In genomic region chr1:14739433-14739832, GRCh38 we compare ENCODE assay signal across 21 cellular contexts.
DNase-seq lines count a peak whose midpoint lies in the region; ATAC-seq and TF ChIP-seq lines count a peak whose summit lies in the region.
"Had no signal": no experiment of that assay in that cellular context is flagged by ENCODE, and none has a peak within 500 bp of the region (broad histone marks: within the 10 kb centered on the region; RNA-seq: fewer than 3 reads in every experiment).

No MANE protein-coding gene starts in this region.

- no peaks in the 10 kb centered on the region; the same call in 1 of the 2 replicates for H3K79me2 ChIP-seq in GM23338 (replicated peaks; ENCODE audit: insufficient read depth)
- H3K79me2 ChIP-seq in OCI-LY7 (ENCODE audit: insufficient read depth, low read depth, low read length): peaks cover 19% of the 10 kb centered on the region

- no peak for DNase-seq in GM23338 (ENCODE audit: low spot score)
- peak; percentile 87 for DNase-seq in OCI-LY7 (ENCODE audit: low spot score)
- no peak for DNase-seq in glutamatergic neuron
- no peak for DNase-seq in Kasumi-1 (lab: John Stamatoyannopoulos, UW)
- no peak for DNase-seq in stimulated activated CD4-positive, alpha-beta T cell treated with anti-CD3 and anti-CD28 coated beads, Interleukin-2, amount 100 ng/mL, for 48 hours
- DNase-seq: activated CD4-positive, CD25-positive, alpha-beta regulatory T cell treated with anti-CD3 and anti-CD28 coated beads, Interleukin-2, amount 50 U/mL, for 72 hours; activated naive CD4-positive, alpha-beta T cell treated with anti-CD3 and anti-CD28 coated beads, Interleukin-2, amount 10 ng/mL, durations not matched to agents 7 days and 5 days; activated T-cell treated with anti-CD3 and anti-CD28 coated beads, Interleukin-2, amount 50 U/mL, for 24 hours; central memory CD4-positive, alpha-beta T cell; dorsolateral prefrontal cortex; foreskin fibroblast; H7; hippocampal formation; islet precursor cell; NCI-H748 treated with DMSO at 0.1 percent for 48 hours had no signal

- H3K36me3 ChIP-seq in GM23338 (ENCODE audit: insufficient read depth): no peaks in the 10 kb centered on the region
- no peaks in the 10 kb centered on the region for H3K36me3 ChIP-seq in OCI-LY7 (ENCODE audit: insufficient read depth, low read length)

- intact Hi-C loops in OCI-LY7 (cut with micrococcal nuclease; ENCODE audit: unreplicated experiment): loop anchor here (5.0 kb wide), 2 partner anchors 372 to 487 kb away; no protein-coding TSS in a partner anchor

- peak overlapping the region; percentile 88 for H3K27ac ChIP-seq in C4-2B
- no peak overlapping the region; the same call in 1 of the 2 replicates for H3K27ac ChIP-seq in GM23338 (ENCODE audit: low read depth)
- H3K27ac ChIP-seq in OCI-LY7 (ENCODE audit: low read depth, low read length, poor library complexity, severe bottlenecking): peak overlapping the region; percentile 98
- H3K27ac ChIP-seq: dorsolateral prefrontal cortex had no signal

- H4K20me1 ChIP-seq in GM23338 (replicated peaks; ENCODE audit: insufficient read depth): peaks cover 8% of the 10 kb centered on the region
- H4K20me1 ChIP-seq in OCI-LY7 (ENCODE audit: insufficient read depth, low read length): no peaks in the 10 kb centered on the region

- H3K9me2 ChIP-seq in GM23338 (ENCODE audit: insufficient read depth) (no peaks in the 10 kb centered on the region), OCI-LY7 (ENCODE audit: insufficient read depth, low read length) (no peaks in the 10 kb centered on the region)

- H3K27me3 Mint-ChIP-seq in GM23338 (ENCODE audit: insufficient read depth, low read depth, poor library complexity): peaks cover 31% of the 10 kb centered on the region
- peaks cover 4% of the 10 kb centered on the region for H3K27me3 Mint-ChIP-seq in glutamatergic neuron (ENCODE audit: unreplicated experiment)

- no peak overlapping the region for H3K4me3 ChIP-seq in GM23338
- H3K4me3 ChIP-seq in OCI-LY7 (ENCODE audit: low read depth, low read length, poor library complexity, severe bottlenecking): peak overlapping the region; percentile 7
- H3K4me3 ChIP-seq: dorsolateral prefrontal cortex, lung had no signal

- H3K27me3 ChIP-seq in GM23338 (ENCODE audit: insufficient read depth): peaks cover 18% of the 10 kb centered on the region

- H3K36me3 Mint-ChIP-seq in GM23338 (ENCODE audit: low read depth) (no peaks in the 10 kb centered on the region), glutamatergic neuron (ENCODE audit: unreplicated experiment) (no peaks in the 10 kb centered on the region)
- H3K36me3 Mint-ChIP-seq: activated naive CD4-positive, alpha-beta T cell treated with anti-CD3 and anti-CD28 coated beads, Interleukin-2, amount 10 ng/mL, durations not matched to agents 7 days and 5 days had no signal

- H3K4me1 Mint-ChIP-seq in GM23338 (peaks cover 51% of the 10 kb centered on the region), glutamatergic neuron (ENCODE audit: low read depth, unreplicated experiment) (peaks cover 25% of the 10 kb centered on the region)
- H3K4me1 Mint-ChIP-seq: activated naive CD4-positive, alpha-beta T cell treated with anti-CD3 and anti-CD28 coated beads, Interleukin-2, amount 10 ng/mL, durations not matched to agents 7 days and 5 days had no signal

- ATAC-seq in GM23338 (no peak), GM21529 (IDR thresholded peaks at IDR 0.05; ENCODE audit: unreplicated experiment) (no peak), HG03378 (IDR thresholded peaks at IDR 0.05; ENCODE audit: unreplicated experiment) (no peak)
- ATAC-seq: Panc1 had no signal

- POLR2A ChIA-PET in OCI-LY7 (lab: Charles Lee): interaction anchor here (0.6 to 2.3 kb wide), 4 partner anchors 67 to 426 kb away, joined by 3 to 9 read pairs (median 4); no protein-coding TSS in a partner anchor

- H3K9me3 ChIP-seq in OCI-LY7 (ENCODE audit: low read length): no peaks in the 10 kb centered on the region

- H3F3A ChIP-seq in GM23338 (replicated peaks; ENCODE audit: low read depth): no peaks in the 10 kb centered on the region

- H3K9me3 Mint-ChIP-seq in GM23338 (no peaks in the 10 kb centered on the region), glutamatergic neuron (ENCODE audit: unreplicated experiment) (peaks cover 4% of the 10 kb centered on the region)
- H3K9me3 Mint-ChIP-seq: activated naive CD4-positive, alpha-beta T cell treated with anti-CD3 and anti-CD28 coated beads, Interleukin-2, amount 10 ng/mL, durations not matched to agents 7 days and 5 days; activated T-cell treated with anti-CD3 and anti-CD28 coated beads, Interleukin-2, amount 50 U/mL, for 24 hours; T-helper 2 cell treated with Interferon-gamma antibody and Interleukin-4, amounts not matched to agents 5 μg/mL and 100 μg/mL, for 36 hours had no signal

- BruUV-seq in OCI-LY7 (replicated peaks; lab: Mats Ljungman, UMichigan): no TSS peak

- no peak overlapping the region for H2AFZ ChIP-seq in GM23338
- peak overlapping the region; percentile 33; the same call in 1 of the 2 replicates for H2AFZ ChIP-seq in OCI-LY7 (ENCODE audit: low read length)

- TF ChIP-seq CTCF in C4-2B (conservative IDR thresholded peaks at IDR 0.05) (no peak), GM23338 (conservative IDR thresholded peaks at IDR 0.05; ENCODE audit: low read depth in 2 of 2) (no peak), OCI-LY7 (conservative IDR thresholded peaks at IDR 0.05; ENCODE audit: low read length) (no peak), glutamatergic neuron (IDR thresholded peaks at IDR 0.05; ENCODE audit: partially characterized antibody, unreplicated experiment) (no peak)

- H3K4me3 Mint-ChIP-seq in GM23338: no peak overlapping the region
- H3K4me3 Mint-ChIP-seq in glutamatergic neuron (ENCODE audit: unreplicated experiment): peak overlapping the region; percentile 1
- H3K4me3 Mint-ChIP-seq: activated naive CD4-positive, alpha-beta T cell treated with anti-CD3 and anti-CD28 coated beads, Interleukin-2, amount 10 ng/mL, durations not matched to agents 7 days and 5 days; activated T-cell treated with anti-CD3 and anti-CD28 coated beads, Interleukin-2, amount 50 U/mL, for 24 hours; T-helper 2 cell treated with Interferon-gamma antibody and Interleukin-4, amounts not matched to agents 5 μg/mL and 100 μg/mL, for 36 hours had no signal

- H3K4me1 ChIP-seq in GM23338 (ENCODE audit: insufficient read depth) (peaks cover 42% of the 10 kb centered on the region), OCI-LY7 (ENCODE audit: insufficient read depth, low read length, poor library complexity, severe bottlenecking) (peaks cover 68% of the 10 kb centered on the region)

- CTCF ChIA-PET in OCI-LY7 (lab: Charles Lee; ENCODE audit: unreplicated experiment): interaction anchor here (0.7 kb wide), 1 partner anchor 47 kb away, joined by 3 read pairs; no protein-coding TSS in a partner anchor

- H3K27ac Mint-ChIP-seq in GM23338 (no peak overlapping the region), glutamatergic neuron (ENCODE audit: unreplicated experiment) (no peak overlapping the region)
- H3K27ac Mint-ChIP-seq: activated naive CD4-positive, alpha-beta T cell treated with anti-CD3 and anti-CD28 coated beads, Interleukin-2, amount 10 ng/mL, durations not matched to agents 7 days and 5 days; activated T-cell treated with anti-CD3 and anti-CD28 coated beads, Interleukin-2, amount 50 U/mL, for 24 hours; T-helper 2 cell treated with Interferon-gamma antibody and Interleukin-4, amounts not matched to agents 5 μg/mL and 100 μg/mL, for 36 hours had no signal

- H3K4me2 ChIP-seq in GM23338 (0 out of 2 replicates have a peak overlapping the region, but pooled peaks have one; percentile 3), OCI-LY7 (ENCODE audit: low read length) (peak overlapping the region; percentile 61)

TF ChIP-seq in GM23338, 12 proteins besides CTCF, POLR2A, EP300 and RAD21:
- no peak for TF ChIP-seq JUNB (IDR thresholded peaks at IDR 0.05; ENCODE audit: unreplicated experiment)
TF ChIP-seq in GM23338: peak in this region for 0.
